Comparison of ENCODE assay signal across 1 cellular context in the genomic region with DNA sequence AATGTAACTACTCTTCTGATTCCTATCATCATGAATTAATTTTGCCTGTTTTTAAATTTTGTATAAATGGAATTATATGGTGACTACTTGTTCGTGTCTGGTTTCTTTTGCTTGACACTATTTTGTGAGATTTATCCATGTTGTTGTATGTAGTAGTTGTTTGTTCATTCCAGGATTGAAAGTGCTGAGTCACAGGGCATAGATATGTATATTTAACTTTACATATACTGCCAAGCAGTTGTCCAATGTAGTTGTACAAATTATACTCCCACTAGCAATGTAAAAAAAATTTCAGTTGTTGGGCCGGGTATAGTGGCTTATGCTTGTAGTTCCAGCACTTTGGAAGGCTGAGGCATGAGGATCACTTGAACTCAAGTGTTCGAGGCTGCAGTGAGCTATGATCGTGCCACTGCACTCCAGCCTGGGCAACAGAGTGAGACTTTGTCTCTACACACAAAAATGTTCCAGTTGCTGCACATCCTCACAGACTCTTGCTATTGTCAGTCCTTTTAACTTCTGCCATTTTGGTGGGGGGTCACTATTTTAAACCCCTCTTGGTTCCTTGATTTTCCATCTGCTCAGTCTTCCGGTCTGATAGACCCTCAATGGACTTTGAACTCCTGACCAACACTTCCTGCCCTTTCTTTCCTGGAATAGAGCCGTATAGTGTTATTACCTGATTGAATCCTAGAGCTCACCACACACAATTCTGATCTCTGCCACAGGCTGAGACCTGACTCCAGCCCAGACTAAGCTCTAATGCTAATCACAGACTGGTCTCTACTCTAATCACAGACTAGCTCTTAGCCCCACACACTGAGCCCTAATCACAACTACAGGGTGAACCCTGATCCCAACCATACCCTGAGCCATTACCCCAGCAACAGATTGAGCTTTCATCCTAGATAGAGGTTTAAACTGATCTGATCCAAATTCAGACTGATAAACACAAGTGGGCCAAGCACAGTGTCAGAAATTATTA.
A peak's percentile ranks its signal among the peaks of the same experiment; 100 is the strongest.
TF ChIP-seq lines count a peak whose summit lies in the region.

No MANE protein-coding gene starts in this region.

TF ChIP-seq in GM12878, 131 proteins besides CTCF, POLR2A, EP300 and RAD21 (continued from another document):
- no peak for TF ChIP-seq CHD4 (IDR thresholded peaks at IDR 0.05)
- no peak for TF ChIP-seq YBX1 (IDR thresholded peaks at IDR 0.05)
- peak; percentile 38; the same call in 1 of the 2 replicates for TF ChIP-seq JUNB (IDR thresholded peaks at IDR 0.05)
- TF ChIP-seq, protein P1, sequence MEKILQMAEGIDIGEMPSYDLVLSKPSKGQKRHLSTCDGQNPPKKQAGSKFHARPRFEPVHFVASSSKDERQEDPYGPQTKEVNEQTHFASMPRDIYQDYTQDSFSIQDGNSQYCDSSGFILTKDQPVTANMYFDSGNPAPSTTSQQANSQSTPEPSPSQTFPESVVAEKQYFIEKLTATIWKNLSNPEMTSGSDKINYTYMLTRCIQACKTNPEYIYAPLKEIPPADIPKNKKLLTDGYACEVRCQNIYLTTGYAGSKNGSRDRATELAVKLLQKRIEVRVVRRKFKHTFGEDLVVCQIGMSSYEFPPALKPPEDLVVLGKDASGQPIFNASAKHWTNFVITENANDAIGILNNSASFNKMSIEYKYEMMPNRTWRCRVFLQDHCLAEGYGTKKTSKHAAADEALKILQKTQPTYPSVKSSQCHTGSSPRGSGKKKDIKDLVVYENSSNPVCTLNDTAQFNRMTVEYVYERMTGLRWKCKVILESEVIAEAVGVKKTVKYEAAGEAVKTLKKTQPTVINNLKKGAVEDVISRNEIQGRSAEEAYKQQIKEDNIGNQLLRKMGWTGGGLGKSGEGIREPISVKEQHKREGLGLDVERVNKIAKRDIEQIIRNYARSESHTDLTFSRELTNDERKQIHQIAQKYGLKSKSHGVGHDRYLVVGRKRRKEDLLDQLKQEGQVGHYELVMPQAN (conservative IDR thresholded peaks at IDR 0.05) = no peak
